In genomic region chr2:71332413-71332866, GRCh38 we compare ENCODE assay signal across 8 cellular contexts. TPM values are rescaled to one million over a fixed set of nuclear protein-coding genes. Genes with fewer than 3 reads are reported as not detected.
DNase-seq lines count a peak whose midpoint lies in the region; ATAC-seq and TF ChIP-seq lines count a peak whose summit lies in the region.

No MANE protein-coding gene starts in this region.

- TF ChIP-seq POLR2A in esophagus squamous epithelium (IDR thresholded peaks at IDR 0.05), result no peak

- in situ Hi-C loops in Panc1 (cut with HindIII; ENCODE audit: low pct_unique_long_range_greater_than_20kb, low sequenced_read_pairs), result no loop called here

- H3K9ac ChIP-seq in rectal smooth muscle tissue (ENCODE audit: low read length), result peak overlapping the region; percentile 84

- H3K4me1 ChIP-seq in Panc1 (ENCODE audit: control insufficient read depth, insufficient read depth, low read length) (peaks cover 14% of the 10 kb centered on the region; the same call in 1 of the 2 replicates), esophagus squamous epithelium (peaks cover 8 to 58% (median 32%) of the 10 kb centered on the region in 3 donors), rectal smooth muscle tissue (ENCODE audit: control insufficient read depth, insufficient read depth, low read length) (peaks cover 12% of the 10 kb centered on the region)

- no peak for DNase-seq in Panc1 (ENCODE audit: low read depth, low spot score)
- DNase-seq in esophagus squamous epithelium (lab: John Stamatoyannopoulos, UW), result no peak
- DNase-seq in germinal center (ENCODE audit: low spot score), result no peak
- no peak for DNase-seq in GOT3 (lab: John Stamatoyannopoulos, UW)
- no peak for DNase-seq in activated CD4-positive, CD25-positive, alpha-beta regulatory T cell (lab: John Stamatoyannopoulos, UW)

- CTCF ChIA-PET in Panc1 (lab: Charles Lee), result interaction anchor here (2.0 kb wide), 1 partner anchor 33 kb away, joined by 9 read pairs; no protein-coding TSS in a partner anchor

- H3K36me3 ChIP-seq in Panc1 (ENCODE audit: control insufficient read depth, insufficient read depth, low read length), result peaks cover 5% of the 10 kb centered on the region
- no peaks in the 10 kb centered on the region for H3K36me3 ChIP-seq in esophagus squamous epithelium
- H3K36me3 ChIP-seq in rectal smooth muscle tissue (ENCODE audit: control insufficient read depth, insufficient read depth, low read length), result no peaks in the 10 kb centered on the region

- peak overlapping the region; percentile 93 for H3K27ac ChIP-seq in Panc1 (ENCODE audit: low read length)
- H3K27ac ChIP-seq in esophagus squamous epithelium, result peak overlapping the region; percentile 96 to 99 (median 96)
- peak overlapping the region; percentile 91 for H3K27ac ChIP-seq in rectal smooth muscle tissue (ENCODE audit: low read depth, low read length)

- H3K27me3 ChIP-seq in Panc1 (ENCODE audit: control insufficient read depth, insufficient read depth, low read length) (no peaks in the 10 kb centered on the region), esophagus squamous epithelium (no peaks in the 10 kb centered on the region), rectal smooth muscle tissue (ENCODE audit: control insufficient read depth, insufficient read depth, low read length) (no peaks in the 10 kb centered on the region)

- ATAC-seq in Panc1 (no peak; the same call in 1 of the 2 replicates), HG02938 (IDR thresholded peaks at IDR 0.05; ENCODE audit: unreplicated experiment) (no peak)

- POLR2A ChIA-PET in Panc1 (lab: Charles Lee), result interaction anchor here (0.6 to 0.7 kb wide), 3 partner anchors 141 to 1873 kb away, joined by 3 read pairs; no protein-coding TSS in a partner anchor

- peak overlapping the region; percentile 86 for H3K4me3 ChIP-seq in GM12875 (ENCODE audit: low read depth, low read length)
- peak overlapping the region; percentile 96 for H3K4me3 ChIP-seq in Panc1 (ENCODE audit: low read depth in 2 of 2, low read length in 2 of 2)
- H3K4me3 ChIP-seq in esophagus squamous epithelium, result peak overlapping the region; percentile 84 to 100 (median 88)
- peak overlapping the region; percentile 84 for H3K4me3 ChIP-seq in rectal smooth muscle tissue (ENCODE audit: low read length)

- BruUV-seq in Panc1 (replicated peaks; lab: Mats Ljungman, UMichigan), result TSS peak; percentile 73

- WGBS in esophagus squamous epithelium, 2 donors, result 0% methylated on average over 7 to 8 of the region's 8 CpGs

- intact Hi-C loops in Panc1 (cut with micrococcal nuclease; ENCODE audit: unreplicated experiment), result no loop called here
- intact Hi-C loops in esophagus squamous epithelium (cut with DNase I), result no loop called here

- no peak for TF ChIP-seq CTCF in GM12875 (IDR thresholded peaks at IDR 0.05; ENCODE audit: borderline replicate concordance, insufficient read depth, low read depth, low read length)
- no peak for TF ChIP-seq CTCF in Panc1 (IDR thresholded peaks at IDR 0.05)
- TF ChIP-seq CTCF in esophagus squamous epithelium (IDR thresholded peaks at IDR 0.05), result no peak

- H3K9me3 ChIP-seq in Panc1 (ENCODE audit: control insufficient read depth, insufficient read depth, low read depth, low read length) (no peaks in the 10 kb centered on the region), esophagus squamous epithelium (no peaks in the 10 kb centered on the region)

RNA-seq across cellular contexts. Expression of gene ZNF638, which starts 0.9 kb away (rescaled TPM):
- total RNA-seq in Panc1 (2021; ENCODE audit: unreplicated experiment) (80.8 TPM), esophagus squamous epithelium (100 to 1,000 TPM in 1 of 4 donors, 10 to 100 TPM in 3; 67.3 to 133 (median 79.2) TPM)
- polyA plus RNA-seq in Panc1 (2012; ENCODE audit: insufficient read length), result 34.1 TPM
